In genomic region chr3:188083011-188083410, GRCh38 we compare ENCODE assay signal across 25 cellular contexts.
DNase-seq lines count a peak whose midpoint lies in the region; ATAC-seq and TF ChIP-seq lines count a peak whose summit lies in the region.
"Had no signal": no experiment of that assay in that cellular context is flagged by ENCODE, and none has a peak within 500 bp of the region (broad histone marks: within the 10 kb centered on the region; RNA-seq: fewer than 3 reads in every experiment).

No MANE protein-coding gene starts in this region.

- no peaks in the 10 kb centered on the region for H3K79me2 ChIP-seq in SU-DHL-6 (ENCODE audit: insufficient read depth, low read length)
- no peaks in the 10 kb centered on the region for H3K79me2 ChIP-seq in osteoblast (ENCODE audit: insufficient read depth, low read length)

- no peaks in the 10 kb centered on the region for H3K9me3 Mint-ChIP-seq in HFFc6

- peaks cover 39% of the 10 kb centered on the region for H3F3A ChIP-seq in SU-DHL-6 (ENCODE audit: insufficient read depth)

- H3K4me1 ChIP-seq in osteoblast (ENCODE audit: insufficient read depth, low read length) (peaks cover 23% of the 10 kb centered on the region), subcutaneous abdominal adipose tissue (ENCODE audit: control insufficient read depth in 5 of 5, insufficient read depth in 5 of 5, low read length in 5 of 5) (peaks cover 0 to 19% (median 8%) of the 10 kb centered on the region in 5 donors), left lung (peaks cover 0 to 9% of the 10 kb centered on the region in 2 donors)
- H3K4me1 ChIP-seq: SJSA1 had no signal

- H3K27ac ChIP-seq in SU-DHL-6 (ENCODE audit: low read depth, low read length) (peak overlapping the region; percentile 97; the same call in 1 of the 2 replicates), osteoblast (ENCODE audit: low read depth, low read length) (peak overlapping the region; percentile 87), subcutaneous abdominal adipose tissue (ENCODE audit: low read depth, low read length) (peak overlapping the region; percentile 74), left lung (no peak overlapping the region)
- H3K27ac ChIP-seq: C4-2B, SJSA1 had no signal

- no peaks in the 10 kb centered on the region for H3K36me3 Mint-ChIP-seq in HFFc6 (ENCODE audit: low read depth)

- H3K4me2 ChIP-seq in SU-DHL-6 (ENCODE audit: low read depth, low read length, poor library complexity, severe bottlenecking), result no peak overlapping the region
- no peak overlapping the region for H3K4me2 ChIP-seq in osteoblast (ENCODE audit: insufficient read depth, low read length)

- H3K27me3 Mint-ChIP-seq in HFFc6 (ENCODE audit: insufficient read depth), result no peaks in the 10 kb centered on the region; the same call in none of the 2 replicates

- H3K36me3 ChIP-seq in SU-DHL-6 (ENCODE audit: low read length), result no peaks in the 10 kb centered on the region
- H3K36me3 ChIP-seq in osteoblast (ENCODE audit: insufficient read depth, low read length), result no peaks in the 10 kb centered on the region
- no peaks in the 10 kb centered on the region for H3K36me3 ChIP-seq in subcutaneous abdominal adipose tissue (ENCODE audit: control insufficient read depth in 5 of 5, insufficient read depth in 5 of 5, low read length in 5 of 5)
- H3K36me3 ChIP-seq in left lung, result no peaks in the 10 kb centered on the region
- H3K36me3 ChIP-seq: SJSA1 had no signal

- H3K4me1 Mint-ChIP-seq in HFFc6 (ENCODE audit: low read depth), result peaks cover 30% of the 10 kb centered on the region
- H3K4me1 Mint-ChIP-seq: CD8-positive, alpha-beta memory T cell had no signal

- H4K20me1 ChIP-seq in SU-DHL-6 (ENCODE audit: low read depth, low read length), result no peaks in the 10 kb centered on the region
- no peaks in the 10 kb centered on the region for H4K20me1 ChIP-seq in osteoblast (ENCODE audit: insufficient read depth, low read length)

- no peak for ATAC-seq in GM21515 (IDR thresholded peaks at IDR 0.05; ENCODE audit: unreplicated experiment)
- no peak for ATAC-seq in left lung
- ATAC-seq: HCT116 had no signal

- H3K27me3 ChIP-seq in SU-DHL-6 (ENCODE audit: low read length) (no peaks in the 10 kb centered on the region), osteoblast (ENCODE audit: insufficient read depth, low read length) (no peaks in the 10 kb centered on the region), subcutaneous abdominal adipose tissue (ENCODE audit: control insufficient read depth in 5 of 5, insufficient read depth in 4 of 5, low read length in 5 of 5) (no peaks in the 10 kb centered on the region), left lung (no peaks in the 10 kb centered on the region)
- H3K27me3 ChIP-seq: SJSA1 had no signal

- peak overlapping the region; percentile 25; the same call in 1 of the 2 replicates for H3K4me3 Mint-ChIP-seq in HFFc6
- H3K4me3 Mint-ChIP-seq: B cell; CD8-positive, alpha-beta memory T cell had no signal

- no peak overlapping the region for H3K4me3 ChIP-seq in SU-DHL-6 (ENCODE audit: insufficient read depth, low read length, poor library complexity, severe bottlenecking)
- H3K4me3 ChIP-seq in osteoblast (ENCODE audit: insufficient read depth, low read length), result no peak overlapping the region
- H3K4me3 ChIP-seq in subcutaneous abdominal adipose tissue (ENCODE audit: low read depth in 1 of 5, low read length in 5 of 5), result no peak overlapping the region
- no peak overlapping the region for H3K4me3 ChIP-seq in left lung
- H3K4me3 ChIP-seq: SJSA1 had no signal

- H2AFZ ChIP-seq in SU-DHL-6 (ENCODE audit: low read depth, low read length, severe bottlenecking) (no peak overlapping the region), osteoblast (ENCODE audit: low read length) (no peak overlapping the region)

- TF ChIP-seq CTCF in HFFc6 (IDR thresholded peaks at IDR 0.05) (no peak), SU-DHL-6 (IDR thresholded peaks at IDR 0.05; ENCODE audit: insufficient read depth, low read length, poor library complexity, severe bottlenecking) (no peak), osteoblast (IDR thresholded peaks at IDR 0.05; ENCODE audit: extremely low read depth, low read depth, low read length) (no peak), left lung (IDR thresholded peaks at IDR 0.05) (no peak)

- H3K9ac ChIP-seq in SU-DHL-6 (ENCODE audit: low read length), result no peak overlapping the region
- H3K9ac ChIP-seq in subcutaneous abdominal adipose tissue (ENCODE audit: low read length in 5 of 5), result no peak overlapping the region

- H3K9me3 ChIP-seq in SU-DHL-6 (ENCODE audit: insufficient read depth, low read length) (no peaks in the 10 kb centered on the region), osteoblast (ENCODE audit: low read depth, low read length) (no peaks in the 10 kb centered on the region), subcutaneous abdominal adipose tissue (ENCODE audit: control insufficient read depth in 5 of 5, low read length in 5 of 5) (peaks cover 0 to 4% (median 0%) of the 10 kb centered on the region in 5 donors), left lung (no peaks in the 10 kb centered on the region)
- H3K9me3 ChIP-seq: SJSA1 had no signal

- no peaks in the 10 kb centered on the region for H3K9me2 ChIP-seq in SU-DHL-6 (replicated peaks; ENCODE audit: insufficient read depth, low read length)

- intact Hi-C loops in left lung (cut with DNase I), result no loop called here

- H3K27ac Mint-ChIP-seq in HFFc6, result no peak overlapping the region
- H3K27ac Mint-ChIP-seq: B cell; CD8-positive, alpha-beta memory T cell had no signal

- DNase-seq in HFFc6, result no peak
- DNase-seq in osteoblast (ENCODE audit: insufficient read length, low spot score, missing footprints), result no peak
- no peak for DNase-seq in 8988T
- no peak for DNase-seq in left lung
- DNase-seq: Calu3; CD8-positive, alpha-beta memory T cell; DMS79 treated with DMSO at 0.1 percent for 48 hours; KBM-7; MV-4-11; NCI-H1105; NCI-H1436 treated with DMSO at 0.1 percent for 48 hours; NCI-H187 treated with DMSO at 0.1 percent for 48 hours; NCI-H446 treated with DMSO at 0.1 percent for 48 hours; NCI-H526; NCI-H82; NK-92 treated with Interleukin-12 subunit alpha and Interleukin-12 subunit beta, amount 100 ng/mL, for 24 hours; Right ventricle myocardium superior; RPMI8226 had no signal

Comparison
In these comparisons a context has a peak if more than half of its experiments do, and no peak if none do; other contexts are left out.
1. H3K27ac ChIP-seq: peak in SU-DHL-6 (single experiment), osteoblast (single experiment) and subcutaneous abdominal adipose tissue (single experiment); none in left lung (0 of 2).